ENCODE assay signal across 8 cellular contexts in genomic region chr4:78938868-78939666, GRCh38. TPM values are rescaled to one million over a fixed set of nuclear protein-coding genes. Genes with fewer than 3 reads are reported as not detected.
DNase-seq lines count a peak whose midpoint lies in the region; ATAC-seq, FAIRE-seq and TF ChIP-seq lines count a peak whose summit lies in the region.

PAQR3 (minus strand) TSS chr4:78939438; CDS start chr4:78939224, 214 bp downstream.

- H4K91ac ChIP-seq in H1 (replicated peaks; ENCODE audit: insufficient read length, low read length) = no peak within 1 kb of the TSS

- H4K5ac ChIP-seq in H1 (ENCODE audit: insufficient read length, low read depth, low read length) (peak within 1 kb of the TSS; percentile 8), mesendoderm (ENCODE audit: low read length) (no peak within 1 kb of the TSS)

- H3K4me1 ChIP-seq in H1 (replicated peaks in 1 of 4; ENCODE audit: control insufficient read depth in 3 of 4, insufficient read depth in 4 of 4, low read length in 3 of 4) (peaks cover 0 to 14% (median 3%) of the 10 kb centered on the region in 4 experiments; a peak in 3 of 7 replicates), mesendoderm (ENCODE audit: control insufficient read depth, low read depth, low read length) (peaks cover 13% of the 10 kb centered on the region)

- H2BK120ac ChIP-seq in H1 (replicated peaks; ENCODE audit: low read depth, low read length) (no peak within 1 kb of the TSS), mesendoderm (ENCODE audit: low read depth, low read length) (no peak within 1 kb of the TSS)

- H3K27me3 ChIP-seq in H1 (replicated peaks in 1 of 4; ENCODE audit: control insufficient read depth in 3 of 4, extremely low read depth in 1 of 4, insufficient read depth in 3 of 4, low read length in 3 of 4) (peaks cover 0 to 13% (median 3%) of the 10 kb centered on the region in 4 experiments; a peak in 4 of 7 replicates), mesendoderm (ENCODE audit: insufficient read depth, low read length, poor library complexity) (no peaks in the 10 kb centered on the region)

- peak; percentile 97 for ATAC-seq in GM19463 (IDR thresholded peaks at IDR 0.05; ENCODE audit: unreplicated experiment)

- 0 out of 2 replicates have a peak within 1 kb of the TSS, but pooled peaks have one; percentile 29 for H2BK12ac ChIP-seq in H1 (ENCODE audit: low read depth, low read length)

- H3K9me3 ChIP-seq in H1 (ENCODE audit: insufficient read depth in 2 of 2, low read depth in 1 of 2, low read length in 1 of 2) = no peaks in the 10 kb centered on the region

- H3K4ac ChIP-seq in H1 (replicated peaks; ENCODE audit: insufficient read length, low read depth, low read length) = no peak within 1 kb of the TSS
- H3K4ac ChIP-seq in mesendoderm (ENCODE audit: low read depth, low read length) = peak within 1 kb of the TSS; percentile 93

- TF ChIP-seq POLR2A in H1 (IDR thresholded peaks at IDR 0.05; ENCODE audit: control extremely low read depth in 1 of 2, low read depth in 2 of 2, low read length in 2 of 2) = peak; percentile 79 to 89

- no peak within 1 kb of the TSS for H3K14ac ChIP-seq in H1 (ENCODE audit: insufficient read length)

- no peak for FAIRE-seq in H1 (lab: Jason Lieb, UNC)

- peak within 1 kb of the TSS; percentile 75 to 93 (median 82) for H3K9ac ChIP-seq in H1 (replicated peaks in 1 of 4; ENCODE audit: extremely low read depth in 1 of 4, low read depth in 3 of 4, low read length in 3 of 4)
- peak within 1 kb of the TSS; percentile 93 for H3K9ac ChIP-seq in mesendoderm (ENCODE audit: low read length)

- H4K8ac ChIP-seq in H1 (ENCODE audit: extremely low read depth, insufficient read depth, low read length) (peak within 1 kb of the TSS; percentile 93), mesendoderm (ENCODE audit: low read depth, low read length) (no peak within 1 kb of the TSS)

- no peak within 1 kb of the TSS for H2AK5ac ChIP-seq in H1 (ENCODE audit: low read depth, low read length)
- no peak within 1 kb of the TSS for H2AK5ac ChIP-seq in mesendoderm (ENCODE audit: low read length)

- TF ChIP-seq RAD21 in H1 (IDR thresholded peaks at IDR 0.05 in 1 of 2, conservative IDR thresholded peaks at IDR 0.05 in 1 of 2; ENCODE audit: low read depth in 2 of 2, low read length in 2 of 2) = no peak; a peak in 1 of 4 replicates

- no peak within 1 kb of the TSS for H2BK20ac ChIP-seq in H1 (ENCODE audit: low read length)

- H3K36me3 ChIP-seq in H1 (ENCODE audit: control insufficient read depth in 2 of 4, insufficient read depth in 4 of 4, low read length in 3 of 4) (no peaks in the 10 kb centered on the region), mesendoderm (ENCODE audit: control insufficient read depth, insufficient read depth, low read length) (no peaks in the 10 kb centered on the region)

- peaks cover 5% of the 10 kb centered on the region; the same call in 1 of the 2 replicates for H3K23me2 ChIP-seq in H1 (ENCODE audit: low read depth, low read length)

- peak within 1 kb of the TSS; percentile 64; the same call in 1 of the 2 replicates for H2BK5ac ChIP-seq in H1 (ENCODE audit: low read depth, low read length)
- no peak within 1 kb of the TSS for H2BK5ac ChIP-seq in mesendoderm (ENCODE audit: low read length)

- H3K23ac ChIP-seq in H1 (ENCODE audit: insufficient read length) (no peak within 1 kb of the TSS), mesendoderm (ENCODE audit: low read length) (peak within 1 kb of the TSS; percentile 90)

- H3K56ac ChIP-seq in H1 (replicated peaks; ENCODE audit: insufficient read length, low read depth, low read length) = no peak within 1 kb of the TSS
- peak within 1 kb of the TSS; percentile 95 for H3K56ac ChIP-seq in mesendoderm (ENCODE audit: low read length)

- H3K18ac ChIP-seq in H1 (ENCODE audit: extremely low read depth, low read length) (peak within 1 kb of the TSS; percentile 36; the same call in 1 of the 2 replicates), mesendoderm (ENCODE audit: low read length) (peak within 1 kb of the TSS; percentile 98)

- H2BK15ac ChIP-seq in H1 (ENCODE audit: low read length) (no peak within 1 kb of the TSS; the same call in 1 of the 2 replicates), mesendoderm (replicated peaks; ENCODE audit: low read depth) (no peak within 1 kb of the TSS)

- peaks cover 2 to 4% of the 10 kb centered on the region in 2 experiments for H4K20me1 ChIP-seq in H1 (replicated peaks in 1 of 2; ENCODE audit: control insufficient read depth in 1 of 2, insufficient read depth in 2 of 2, low read length in 2 of 2)

- CTCF ChIA-PET in activated CD8-positive, alpha-beta memory T cell treated with anti-CD3 and anti-CD28 coated beads for 36 hours (lab: Charles Lee) = interaction anchor here (0.7 to 1.5 kb wide), 2 partner anchors 12 to 13 kb away, joined by 3 to 4 read pairs; no protein-coding TSS in a partner anchor
- CTCF ChIA-PET in H1 (lab: Charles Lee; ENCODE audit: partially characterized antibody) = interaction anchor here (3.3 kb wide), 1 partner anchor 14 kb away, joined by 13 read pairs; no protein-coding TSS in a partner anchor

- H3K4me2 ChIP-seq in H1 (ENCODE audit: insufficient read depth in 1 of 2, low read depth in 2 of 2, low read length in 2 of 2) (peak within 1 kb of the TSS; percentile 80 to 81), mesendoderm (ENCODE audit: low read length) (peak within 1 kb of the TSS; percentile 67)

- H2AFZ ChIP-seq in H1 (ENCODE audit: low read length) = peak within 1 kb of the TSS; percentile 99

- H3K79me2 ChIP-seq in H1 (ENCODE audit: control insufficient read depth in 1 of 2, insufficient read depth in 2 of 2, low read length in 2 of 2) (peaks cover 0 to 17% of the 10 kb centered on the region in 2 experiments; a peak in 3 of 4 replicates), mesendoderm (ENCODE audit: control insufficient read depth, insufficient read depth, low read length) (peaks cover 12% of the 10 kb centered on the region)

- POLR2A ChIA-PET in activated CD8-positive, alpha-beta memory T cell treated with anti-CD3 and anti-CD28 coated beads for 36 hours (lab: Charles Lee) = no interaction called here
- POLR2A ChIA-PET in H1 (lab: Charles Lee; ENCODE audit: partially characterized antibody) = interaction anchor here (0.5 to 1.3 kb wide), 3 partner anchors 25 to 1779 kb away, joined by 3 to 4 read pairs (median 3); no protein-coding TSS in a partner anchor

- peak; percentile 94 for DNase-seq in COLO668 (lab: John Stamatoyannopoulos, UW; ENCODE audit: unreplicated experiment)
- peak; percentile 80 for DNase-seq in HK-2 (ENCODE audit: unreplicated experiment)
- DNase-seq in NK-92 (lab: John Stamatoyannopoulos, UW; ENCODE audit: unreplicated experiment) = peak; percentile 2
- DNase-seq in H1 (ENCODE audit: low read depth in 1 of 2, low spot score in 2 of 2) = peak; percentile 58 to 91
- peak; percentile 91 for DNase-seq in mesendoderm
- peak; percentile 59 for DNase-seq in stimulated activated CD8-positive, alpha-beta memory T cell treated with anti-CD3 and anti-CD28 coated beads, Interleukin-15, amount 100 ng/mL, for 1 hour (ENCODE audit: low read depth)

- H3K27ac ChIP-seq in H1 (ENCODE audit: low read depth, low read length) (peak within 1 kb of the TSS; percentile 79), mesendoderm (ENCODE audit: low read depth, low read length) (peak within 1 kb of the TSS; percentile 18)

- 1% methylated on average over 26 of the region's 77 CpGs; no CpG with 5 or more reads in 1 of the 2 experiments for WGBS in H1 (ENCODE audit: extremely low coverage in 1 of 2, insufficient coverage in 1 of 2, insufficient read length in 1 of 2, insufficient replicate concordance in 2 of 2, low coverage in 1 of 2, low lambda C conversion rate in 2 of 2, missing lambda C conversion rate in 1 of 2), 2 experiments
- no CpG with 5 or more reads among the region's 77 CpGs for WGBS in mesendoderm (ENCODE audit: extremely low coverage, insufficient coverage, low lambda C conversion rate)

- peak in 1 of 3 experiments; percentile 0; a peak in 1 of 4 replicates for TF ChIP-seq CTCF in H1 (IDR thresholded peaks at IDR 0.05; ENCODE audit: control extremely low read depth in 1 of 3, insufficient read depth in 1 of 3, low read depth in 1 of 3, low read length in 3 of 3)

- H3K79me1 ChIP-seq in H1 (ENCODE audit: low read depth, low read length) = no peaks in the 10 kb centered on the region; the same call in 1 of the 2 replicates
- H3K79me1 ChIP-seq in mesendoderm (ENCODE audit: low read length) = peaks cover 12% of the 10 kb centered on the region

- peak within 1 kb of the TSS; percentile 61 to 95 (median 86) for H3K4me3 ChIP-seq in H1 (ENCODE audit: extremely low read depth in 1 of 4, insufficient read depth in 2 of 4, low read depth in 3 of 4, low read length in 4 of 4)
- peak within 1 kb of the TSS; percentile 95 for H3K4me3 ChIP-seq in mesendoderm (ENCODE audit: low read length)

- TF ChIP-seq EP300 in H1 (IDR thresholded peaks at IDR 0.05; ENCODE audit: borderline replicate concordance in 1 of 2, low read depth in 2 of 2, low read length in 2 of 2) = 0 out of 3 replicates have a peak, but pooled peaks of 1 of the 2 experiments have one; percentile 49

TF ChIP-seq in H1, 55 proteins besides CTCF, POLR2A, EP300 and RAD21 (continues in another document):
- TF ChIP-seq CBX5 (IDR thresholded peaks at IDR 0.05; ENCODE audit: low read depth, low read length) = no peak
- TF ChIP-seq ASH2L (IDR thresholded peaks at IDR 0.05; ENCODE audit: low read length) = peak; percentile 84
- TF ChIP-seq HDAC2 (IDR thresholded peaks at IDR 0.05; ENCODE audit: borderline replicate concordance in 1 of 2, low read depth in 2 of 2, low read length in 2 of 2) = peak; percentile 64 to 90; a peak in 2 of 4 replicates
- peak; percentile 43; the same call in 1 of the 2 replicates for TF ChIP-seq ATF3 (IDR thresholded peaks at IDR 0.05; ENCODE audit: insufficient read depth, low read depth, low read length)
- TF ChIP-seq TAF1 (IDR thresholded peaks at IDR 0.05; ENCODE audit: low read depth, low read length) = peak; percentile 90
- TF ChIP-seq CEBPB (IDR thresholded peaks at IDR 0.05; ENCODE audit: low read depth, low read length) = no peak

RNA-seq across cellular contexts. Expression of gene PAQR3, which starts in this region (rescaled TPM):
- 10 to 100 TPM; 13.0 to 15.2 TPM for total RNA-seq in activated CD8-positive, alpha-beta memory T cell treated with anti-CD3 and anti-CD28 coated beads for 36 hours
- 29.5 and 35.2 TPM in 2 replicates for total RNA-seq in H1 (2021; fragmentation: NEBNext Ultra II Directional; extraction: Animal tissue kit (Norgen Biotek cat#: 25700))
- 19.7 and 28.9 TPM in 2 replicates for polyA plus RNA-seq in H1 (2011; rRNA removed)
- polyA plus RNA-seq in H1 (2011; cell fraction: cytosol; rRNA removed) = 21.9 TPM
- 13.9 TPM for polyA plus RNA-seq in H1 (2011; cell fraction: nucleus; rRNA removed)
- polyA plus RNA-seq in H1 (2012, experiment 1 of 2) = 12.7 to 22.0 TPM (median 16.5 TPM) in 4 replicates
- 2.6 TPM for polyA plus RNA-seq in H1 (2012, experiment 2 of 2)
- polyA plus RNA-seq in H1 (2013, experiment 1 of 2) = 20.3 TPM
- polyA plus RNA-seq in H1 (2013, experiment 2 of 2) = 21.0 TPM
- 59.8 and 60.9 TPM in 2 replicates for polyA minus RNA-seq in H1 (2011; rRNA and poly(A)+ RNA removed)
- 28.7 TPM for polyA minus RNA-seq in H1 (2011; cell fraction: cytosol; rRNA and poly(A)+ RNA removed)
- polyA minus RNA-seq in H1 (2011; cell fraction: nucleus; rRNA and poly(A)+ RNA removed) = 41.6 TPM
- 17.8 TPM for polyA plus RNA-seq in mesendoderm (2013, experiment 1 of 2)
- 18.5 TPM for polyA plus RNA-seq in mesendoderm (2013, experiment 2 of 2)

Comparison
In these comparisons a context has a peak if more than half of its experiments do, and no peak if none do; other contexts are left out.
1. Peak in every context shown above with its lines: DNase-seq, ATAC-seq, H3K4me3 ChIP-seq and H3K27ac ChIP-seq.
2. DNase-seq: peak in every context shown above with its lines; median percentile 94 in COLO668; 91 in mesendoderm; 80 in HK-2; 74 in H1; 59 in stimulated activated CD8-positive, alpha-beta memory T cell treated with anti-CD3 and anti-CD28 coated beads, Interleukin-15, amount 100 ng/mL, for 1 hour; 2 in NK-92.